In the genomic region with DNA sequence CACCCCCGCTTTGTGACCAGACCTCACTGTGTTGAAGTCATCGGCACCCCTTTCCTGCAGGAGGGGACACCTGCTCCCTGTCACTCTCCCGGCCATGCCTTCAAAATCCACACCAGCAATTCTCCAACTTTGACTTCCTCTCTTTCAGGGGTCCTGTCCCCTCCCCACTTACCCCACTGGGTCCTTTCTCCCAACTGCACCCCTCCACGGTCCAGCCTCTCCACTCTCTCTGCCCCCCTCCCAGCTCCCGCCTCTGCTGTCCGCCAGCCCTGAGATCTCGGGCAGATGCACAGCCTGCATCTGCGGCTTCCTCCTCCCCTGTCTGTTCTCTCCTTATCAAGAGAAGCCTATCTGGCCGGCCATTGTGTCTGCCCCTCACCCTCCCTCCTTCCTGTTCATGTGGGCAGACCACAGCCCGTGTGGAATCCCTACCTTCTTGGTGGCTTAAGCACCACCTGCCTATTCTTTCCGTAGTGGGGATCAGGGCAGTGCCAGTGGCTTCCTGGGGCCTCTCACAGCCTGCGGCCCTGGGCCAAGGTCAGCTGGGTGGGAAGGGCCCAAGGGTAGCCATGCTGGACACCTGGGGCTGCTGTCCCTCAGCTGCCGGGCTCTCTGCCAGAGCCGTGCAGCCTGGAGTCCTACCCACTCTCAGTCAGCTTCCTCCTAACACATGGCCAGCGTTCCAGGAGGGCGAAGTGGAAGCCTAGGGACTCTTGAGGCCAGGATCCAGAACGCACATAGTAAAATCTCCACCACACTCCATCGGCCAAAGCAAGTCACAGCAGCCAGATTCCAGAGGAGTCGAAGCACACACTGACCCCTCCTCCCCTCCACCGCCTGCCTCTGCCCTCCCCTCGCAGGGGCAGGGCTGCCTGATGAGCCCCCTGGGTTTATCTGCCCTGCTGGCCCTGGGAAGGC, we compare ENCODE assay signal across 8 cellular contexts. TPM values are rescaled to one million over a fixed set of nuclear protein-coding genes. Genes with fewer than 3 reads are reported as not detected.
DNase-seq lines count a peak whose midpoint lies in the region; ATAC-seq, FAIRE-seq and TF ChIP-seq lines count a peak whose summit lies in the region.

No MANE protein-coding gene starts in this region.

- no peak overlapping the region for H3K56ac ChIP-seq in H1 (replicated peaks; ENCODE audit: insufficient read length, low read depth, low read length)

- no peak for TF ChIP-seq POLR2A in H1 (IDR thresholded peaks at IDR 0.05; ENCODE audit: control extremely low read depth in 1 of 2, low read depth in 2 of 2, low read length in 2 of 2)

- H3K4me3 Mint-ChIP-seq in neural progenitor cell: peak overlapping the region; percentile 71

- TF ChIP-seq RAD21 in H1 (IDR thresholded peaks at IDR 0.05 in 1 of 2, conservative IDR thresholded peaks at IDR 0.05 in 1 of 2; ENCODE audit: low read depth in 2 of 2, low read length in 2 of 2): no peak

- H3K27me3 Mint-ChIP-seq in neural progenitor cell (ENCODE audit: insufficient read depth, low read depth): peaks cover 10% of the 10 kb centered on the region

- H4K91ac ChIP-seq in H1 (replicated peaks; ENCODE audit: insufficient read length, low read length): no peak overlapping the region

- 76% methylated on average over 21 of the region's 21 CpGs; no CpG with 5 or more reads in 1 of the 2 experiments for WGBS in H1 (ENCODE audit: extremely low coverage in 1 of 2, insufficient coverage in 1 of 2, insufficient read length in 1 of 2, insufficient replicate concordance in 2 of 2, low coverage in 1 of 2, low lambda C conversion rate in 2 of 2, missing lambda C conversion rate in 1 of 2), 2 experiments

- H3K27ac ChIP-seq in H1 (ENCODE audit: low read depth, low read length) (no peak overlapping the region), neural progenitor cell (no peak overlapping the region)

- no peak overlapping the region for H3K4me3 ChIP-seq in H1 (ENCODE audit: extremely low read depth in 1 of 4, insufficient read depth in 2 of 4, low read depth in 3 of 4, low read length in 4 of 4)
- H3K4me3 ChIP-seq in neural progenitor cell: no peak overlapping the region

- TF ChIP-seq EP300 in H1 (IDR thresholded peaks at IDR 0.05; ENCODE audit: borderline replicate concordance in 1 of 2, low read depth in 2 of 2, low read length in 2 of 2): no peak

- CTCF ChIA-PET in H1 (lab: Charles Lee; ENCODE audit: partially characterized antibody): interaction anchor here (1.4 to 4.5 kb wide), 4 partner anchors 10 to 23 kb away, joined by 6 to 21 read pairs (median 10); partner anchors contain the start of genes ISG15 and PERM1

- no peaks in the 10 kb centered on the region for H3K36me3 ChIP-seq in H1 (ENCODE audit: control insufficient read depth in 2 of 4, insufficient read depth in 4 of 4, low read length in 3 of 4)
- H3K36me3 ChIP-seq in neural progenitor cell: no peaks in the 10 kb centered on the region

- peak overlapping the region; percentile 41; the same call in 1 of the 2 replicates for H4K8ac ChIP-seq in H1 (ENCODE audit: extremely low read depth, insufficient read depth, low read length)

- H3K23ac ChIP-seq in H1 (ENCODE audit: insufficient read length): no peak overlapping the region

- ATAC-seq in HG03025 (IDR thresholded peaks at IDR 0.05; ENCODE audit: low FRiP score, unreplicated experiment) (no peak), HG03439 (IDR thresholded peaks at IDR 0.05; ENCODE audit: unreplicated experiment) (no peak)

- peak overlapping the region; percentile 72 for H2BK15ac ChIP-seq in H1 (ENCODE audit: low read length)

- H4K20me1 ChIP-seq in H1 (replicated peaks in 1 of 2; ENCODE audit: control insufficient read depth in 1 of 2, insufficient read depth in 2 of 2, low read length in 2 of 2) (peaks cover 0 to 2% of the 10 kb centered on the region in 2 experiments), neural progenitor cell (ENCODE audit: low read depth) (no peaks in the 10 kb centered on the region)

- H3K79me2 ChIP-seq in H1 (ENCODE audit: control insufficient read depth in 1 of 2, insufficient read depth in 2 of 2, low read length in 2 of 2) (no peaks in the 10 kb centered on the region), neural progenitor cell (ENCODE audit: low read depth) (no peaks in the 10 kb centered on the region)

- no peak overlapping the region for H2BK120ac ChIP-seq in H1 (replicated peaks; ENCODE audit: low read depth, low read length)

- H3K18ac ChIP-seq in H1 (ENCODE audit: extremely low read depth, low read length): no peak overlapping the region; the same call in none of the 2 replicates

- H3K4me2 ChIP-seq in H1 (ENCODE audit: insufficient read depth in 1 of 2, low read depth in 2 of 2, low read length in 2 of 2): peak overlapping the region in 1 of 2 experiments; percentile 23; a peak in 1 of 4 replicates
- H3K4me2 ChIP-seq in neural progenitor cell: peak overlapping the region; percentile 65

- peaks cover 0 to 28% (median 10%) of the 10 kb centered on the region in 4 experiments; a peak in 3 of 7 replicates for H3K4me1 ChIP-seq in H1 (replicated peaks in 1 of 4; ENCODE audit: control insufficient read depth in 3 of 4, insufficient read depth in 4 of 4, low read length in 3 of 4)
- H3K4me1 ChIP-seq in neural progenitor cell: peaks cover 26% of the 10 kb centered on the region

- peak; percentile 85 for DNase-seq in EH (ENCODE audit: low read depth)
- DNase-seq in NCI-H2227 treated with DMSO at 0.1 percent for 48 hours (lab: John Stamatoyannopoulos, UW): peak; percentile 41
- DNase-seq in H1 (ENCODE audit: low read depth in 1 of 2, low spot score in 2 of 2): no peak
- peak; percentile 75 for DNase-seq in neural progenitor cell (ENCODE audit: low spot score)
- DNase-seq in midbrain (lab: John Stamatoyannopoulos, UW): no peak
- DNase-seq in HCEC 1CT: no peak

- peak overlapping the region; percentile 90 for H2BK12ac ChIP-seq in H1 (ENCODE audit: low read depth, low read length)

- H2BK20ac ChIP-seq in H1 (ENCODE audit: low read length): peak overlapping the region; percentile 61; the same call in 1 of the 2 replicates

- no peak overlapping the region for H3K14ac ChIP-seq in H1 (ENCODE audit: insufficient read length)

- H4K5ac ChIP-seq in H1 (ENCODE audit: insufficient read length, low read depth, low read length): no peak overlapping the region

- H3K9ac ChIP-seq in H1 (replicated peaks in 1 of 4; ENCODE audit: extremely low read depth in 1 of 4, low read depth in 3 of 4, low read length in 3 of 4) (0 out of 7 replicates have a peak overlapping the region, but pooled peaks of 1 of the 4 experiments have one; percentile 10), neural progenitor cell (no peak overlapping the region)

- H2AFZ ChIP-seq in H1 (ENCODE audit: low read length) (no peak overlapping the region), neural progenitor cell (replicated peaks) (peak overlapping the region; percentile 26)

- H3K36me3 Mint-ChIP-seq in neural progenitor cell: peaks cover 2% of the 10 kb centered on the region

- H2BK5ac ChIP-seq in H1 (ENCODE audit: low read depth, low read length): no peak overlapping the region

- H3K27ac Mint-ChIP-seq in neural progenitor cell: peak overlapping the region; percentile 40

- peaks cover 17% of the 10 kb centered on the region for H3F3A ChIP-seq in neural progenitor cell (ENCODE audit: low read depth)

- H3K4ac ChIP-seq in H1 (replicated peaks; ENCODE audit: insufficient read length, low read depth, low read length): peak overlapping the region; percentile 53

- H3K23me2 ChIP-seq in H1 (ENCODE audit: low read depth, low read length): peaks cover 6% of the 10 kb centered on the region; the same call in 1 of the 2 replicates

- POLR2A ChIA-PET in H1 (lab: Charles Lee; ENCODE audit: partially characterized antibody): interaction anchor here (0.9 to 4.2 kb wide), 9 partner anchors 9 to 33 kb away, joined by 3 to 40 read pairs (median 3); partner anchors contain the start of gene ISG15

- FAIRE-seq in H1 (lab: Jason Lieb, UNC): no peak

- H3K27me3 ChIP-seq in H1 (replicated peaks in 1 of 4; ENCODE audit: control insufficient read depth in 3 of 4, extremely low read depth in 1 of 4, insufficient read depth in 3 of 4, low read length in 3 of 4) (peaks cover 15 to 52% (median 32%) of the 10 kb centered on the region in 4 experiments), neural progenitor cell (peaks cover 36% of the 10 kb centered on the region)

- peaks cover 25% of the 10 kb centered on the region for H3K4me1 Mint-ChIP-seq in neural progenitor cell

- H2AK5ac ChIP-seq in H1 (ENCODE audit: low read depth, low read length): no peak overlapping the region

- no peak for TF ChIP-seq CTCF in H1 (IDR thresholded peaks at IDR 0.05; ENCODE audit: control extremely low read depth in 1 of 3, insufficient read depth in 1 of 3, low read depth in 1 of 3, low read length in 3 of 3)
- TF ChIP-seq CTCF in neural progenitor cell (IDR thresholded peaks at IDR 0.05): no peak

- H3K79me1 ChIP-seq in H1 (ENCODE audit: low read depth, low read length): no peaks in the 10 kb centered on the region

- no peaks in the 10 kb centered on the region for H3K9me3 Mint-ChIP-seq in neural progenitor cell

- no peaks in the 10 kb centered on the region for H3K9me3 ChIP-seq in H1 (ENCODE audit: insufficient read depth in 2 of 2, low read depth in 1 of 2, low read length in 1 of 2)
- H3K9me3 ChIP-seq in neural progenitor cell (ENCODE audit: low read depth): no peaks in the 10 kb centered on the region

RNA-seq across cellular contexts. Expression of gene HES4, which starts 5.1 kb away (rescaled TPM):
- 1.2 and 2.8 TPM in 2 replicates for total RNA-seq in H1 (2021; fragmentation: NEBNext Ultra II Directional; extraction: Animal tissue kit (Norgen Biotek cat#: 25700))
- 3.5 and 12.8 TPM in 2 replicates for polyA plus RNA-seq in H1 (2011; rRNA removed)
- 8.3 TPM for polyA plus RNA-seq in H1 (2011; cell fraction: cytosol; rRNA removed)
- polyA plus RNA-seq in H1 (2011; cell fraction: nucleus; rRNA removed): 14.5 TPM
- polyA plus RNA-seq in H1 (2012, experiment 1 of 2): 1.1 to 1.7 TPM (median 1.3 TPM) in 3 of 4 replicates, not detected in the other
- 0.43 TPM for polyA plus RNA-seq in H1 (2012, experiment 2 of 2)
- polyA plus RNA-seq in H1 (2013, experiment 1 of 2): 3.8 TPM
- 3.2 TPM for polyA plus RNA-seq in H1 (2013, experiment 2 of 2)
- polyA minus RNA-seq in H1 (2011; rRNA and poly(A)+ RNA removed): not detected in 2 replicates
- 4.5 TPM for polyA minus RNA-seq in H1 (2011; cell fraction: cytosol; rRNA and poly(A)+ RNA removed)
- polyA minus RNA-seq in H1 (2011; cell fraction: nucleus; rRNA and poly(A)+ RNA removed): 3.4 TPM
- total RNA-seq in neural progenitor cell (ENCODE audit: low replicate concordance): 7.6 and 35.7 TPM in 2 replicates

RNA-seq across cellular contexts. Expression of gene ISG15, which starts 8.3 kb away (rescaled TPM):
- total RNA-seq in H1 (2021; fragmentation: NEBNext Ultra II Directional; extraction: Animal tissue kit (Norgen Biotek cat#: 25700)): 27.7 and 29.3 TPM in 2 replicates
- polyA plus RNA-seq in H1 (2011; rRNA removed): 121 and 123 TPM in 2 replicates
- polyA plus RNA-seq in H1 (2011; cell fraction: cytosol; rRNA removed): 83.6 TPM
- 56.0 TPM for polyA plus RNA-seq in H1 (2011; cell fraction: nucleus; rRNA removed)
- 15.3 to 54.0 TPM (median 48.7 TPM) in 4 replicates for polyA plus RNA-seq in H1 (2012, experiment 1 of 2)
- polyA plus RNA-seq in H1 (2012, experiment 2 of 2): 32.5 TPM
- 35.2 TPM for polyA plus RNA-seq in H1 (2013, experiment 1 of 2)
- 36.8 TPM for polyA plus RNA-seq in H1 (2013, experiment 2 of 2)
- 6.5 and 11.0 TPM in 2 replicates for polyA minus RNA-seq in H1 (2011; rRNA and poly(A)+ RNA removed)
- polyA minus RNA-seq in H1 (2011; cell fraction: cytosol; rRNA and poly(A)+ RNA removed): 18.9 TPM
- polyA minus RNA-seq in H1 (2011; cell fraction: nucleus; rRNA and poly(A)+ RNA removed): 13.1 TPM
- total RNA-seq in neural progenitor cell (ENCODE audit: low replicate concordance): 22.4 and 33.6 TPM in 2 replicates

RNA-seq across cellular contexts. Expression of gene AGRN, which starts 14.9 kb away (rescaled TPM):
- total RNA-seq in H1 (2021; fragmentation: NEBNext Ultra II Directional; extraction: Animal tissue kit (Norgen Biotek cat#: 25700)): 155 and 162 TPM in 2 replicates
- 52.3 and 104 TPM in 2 replicates for polyA plus RNA-seq in H1 (2011; rRNA removed)
- 82.7 TPM for polyA plus RNA-seq in H1 (2011; cell fraction: cytosol; rRNA removed)
- 556 TPM for polyA plus RNA-seq in H1 (2011; cell fraction: nucleus; rRNA removed)
- 93.3 to 153 TPM (median 143 TPM) in 4 replicates for polyA plus RNA-seq in H1 (2012, experiment 1 of 2)
- 95.8 TPM for polyA plus RNA-seq in H1 (2012, experiment 2 of 2)
- 113 TPM for polyA plus RNA-seq in H1 (2013, experiment 1 of 2)
- polyA plus RNA-seq in H1 (2013, experiment 2 of 2): 84.3 TPM
- polyA minus RNA-seq in H1 (2011; rRNA and poly(A)+ RNA removed): 35.4 and 47.0 TPM in 2 replicates
- 94.9 TPM for polyA minus RNA-seq in H1 (2011; cell fraction: cytosol; rRNA and poly(A)+ RNA removed)
- polyA minus RNA-seq in H1 (2011; cell fraction: nucleus; rRNA and poly(A)+ RNA removed): 130 TPM
- total RNA-seq in neural progenitor cell (ENCODE audit: low replicate concordance): 34.1 and 142 TPM in 2 replicates

RNA-seq across cellular contexts. Expression of gene PERM1, which starts 23.1 kb away (rescaled TPM):
- not detected in 2 replicates for total RNA-seq in H1 (2021; fragmentation: NEBNext Ultra II Directional; extraction: Animal tissue kit (Norgen Biotek cat#: 25700))
- polyA plus RNA-seq in H1 (2011; rRNA removed): not detected in 2 replicates
- polyA plus RNA-seq in H1 (2011; cell fraction: cytosol; rRNA removed): not detected
- polyA plus RNA-seq in H1 (2011; cell fraction: nucleus; rRNA removed): not detected
- 0.30 to 0.90 TPM (median 0.58 TPM) in 4 replicates for polyA plus RNA-seq in H1 (2012, experiment 1 of 2)
- 0.20 TPM for polyA plus RNA-seq in H1 (2012, experiment 2 of 2)
- polyA plus RNA-seq in H1 (2013, experiment 1 of 2): not detected
- polyA plus RNA-seq in H1 (2013, experiment 2 of 2): not detected
- polyA minus RNA-seq in H1 (2011; rRNA and poly(A)+ RNA removed): not detected in 2 replicates
- polyA minus RNA-seq in H1 (2011; cell fraction: cytosol; rRNA and poly(A)+ RNA removed): not detected
- not detected for polyA minus RNA-seq in H1 (2011; cell fraction: nucleus; rRNA and poly(A)+ RNA removed)
- total RNA-seq in neural progenitor cell (ENCODE audit: low replicate concordance): not detected in 2 replicates

RNA-seq across cellular contexts. Expression of gene PLEKHN1, which starts 38.8 kb away (rescaled TPM):
- 1.5 TPM in 2 replicates for total RNA-seq in H1 (2021; fragmentation: NEBNext Ultra II Directional; extraction: Animal tissue kit (Norgen Biotek cat#: 25700))
- 0.39 and 1.2 TPM in 2 replicates for polyA plus RNA-seq in H1 (2011; rRNA removed)
- 0.65 TPM for polyA plus RNA-seq in H1 (2011; cell fraction: cytosol; rRNA removed)
- 4.0 TPM for polyA plus RNA-seq in H1 (2011; cell fraction: nucleus; rRNA removed)
- polyA plus RNA-seq in H1 (2012, experiment 1 of 2): 0.94 to 1.3 TPM (median 1.00 TPM) in 4 replicates
- 0.51 TPM for polyA plus RNA-seq in H1 (2012, experiment 2 of 2)
- polyA plus RNA-seq in H1 (2013, experiment 1 of 2): 1.1 TPM
- polyA plus RNA-seq in H1 (2013, experiment 2 of 2): 1.3 TPM
- polyA minus RNA-seq in H1 (2011; rRNA and poly(A)+ RNA removed): 0.06 and 0.10 TPM in 2 replicates
- polyA minus RNA-seq in H1 (2011; cell fraction: cytosol; rRNA and poly(A)+ RNA removed): 0.88 TPM
- polyA minus RNA-seq in H1 (2011; cell fraction: nucleus; rRNA and poly(A)+ RNA removed): 1.3 TPM
- total RNA-seq in neural progenitor cell (ENCODE audit: low replicate concordance): 0.09 TPM in 1 of 2 replicates, not detected in the other

Comparison
In these comparisons a context has a peak if more than half of its experiments do, and no peak if none do; other contexts are left out.
1. DNase-seq: peak in EH (single experiment), NCI-H2227 treated with DMSO at 0.1 percent for 48 hours (single experiment) and neural progenitor cell (single experiment); none in H1 (0 of 2), midbrain (single experiment) and HCEC 1CT (single experiment).